ENCODE assay signal across 15 cellular contexts in genomic region chr19:37920591-37921450, GRCh38. TPM values are rescaled to one million over a fixed set of nuclear protein-coding genes. Genes with fewer than 3 reads are reported as not detected.
A peak's percentile ranks its signal among the peaks of the same experiment; 100 is the strongest.
DNase-seq lines count a peak whose midpoint lies in the region; ATAC-seq and TF ChIP-seq lines count a peak whose summit lies in the region.
"Had no signal": no experiment of that assay in that cellular context is flagged by ENCODE, and none has a peak within 500 bp of the region (broad histone marks: within the 10 kb centered on the region; RNA-seq: fewer than 3 reads in every experiment).

No MANE protein-coding gene starts in this region.

- H3K9me3 Mint-ChIP-seq in activated naive CD8-positive, alpha-beta T cell treated with anti-CD3 and anti-CD28 coated beads for 36 hours: no peaks in the 10 kb centered on the region
- H3K9me3 Mint-ChIP-seq in naive thymus-derived CD8-positive, alpha-beta T cell: no peaks in the 10 kb centered on the region
- H3K9me3 Mint-ChIP-seq in activated T-cell treated with anti-CD3 and anti-CD28 coated beads, Interleukin-2, amount 50 U/mL, for 4 hours: no peaks in the 10 kb centered on the region
- H3K9me3 Mint-ChIP-seq in CD4-positive, alpha-beta memory T cell: peaks cover 0 to 2% (median 0%) of the 10 kb centered on the region in 8 donors

- peaks cover 53% of the 10 kb centered on the region for H3K4me1 ChIP-seq in BLaER1
- H3K4me1 ChIP-seq in CD4-positive, alpha-beta memory T cell (ENCODE audit: insufficient read depth, low read length): no peaks in the 10 kb centered on the region

- POLR2A ChIA-PET in naive thymus-derived CD8-positive, alpha-beta T cell (lab: Charles Lee): no interaction called here
- POLR2A ChIA-PET in CD4-positive, alpha-beta memory T cell (lab: Charles Lee; ENCODE audit: partially characterized antibody): no interaction called here

- peak overlapping the region; percentile 73 for H3K4me2 ChIP-seq in BLaER1

- peak overlapping the region; percentile 38 for H3K9ac ChIP-seq in BLaER1
- H3K9ac ChIP-seq: GM23248 had no signal

- no peak for ATAC-seq in naive thymus-derived CD8-positive, alpha-beta T cell
- ATAC-seq in HG03045 (IDR thresholded peaks at IDR 0.05; ENCODE audit: unreplicated experiment) (no peak), HG02885 (IDR thresholded peaks at IDR 0.05; ENCODE audit: poor library complexity, unreplicated experiment) (no peak)
- no peak for ATAC-seq in activated T-cell treated with anti-CD3 and anti-CD28 coated beads, Interleukin-2, amount 50 U/mL, for 4 hours
- ATAC-seq: activated CD4-positive, alpha-beta T cell treated with anti-CD3 and anti-CD28 coated beads for 36 hours had no signal

- peak overlapping the region; percentile 57 for H3K27ac ChIP-seq in BLaER1
- no peak overlapping the region for H3K27ac ChIP-seq in CD4-positive, alpha-beta memory T cell (ENCODE audit: low read depth, low read length)
- H3K27ac ChIP-seq: GM23248 had no signal

- H3K36me3 Mint-ChIP-seq in activated naive CD8-positive, alpha-beta T cell treated with anti-CD3 and anti-CD28 coated beads for 36 hours: peaks cover 10% of the 10 kb centered on the region
- peaks cover 0 to 36% (median 19%) of the 10 kb centered on the region in 3 donors for H3K36me3 Mint-ChIP-seq in naive thymus-derived CD8-positive, alpha-beta T cell
- peaks cover 16% of the 10 kb centered on the region for H3K36me3 Mint-ChIP-seq in activated T-cell treated with anti-CD3 and anti-CD28 coated beads, Interleukin-2, amount 50 U/mL, for 4 hours (ENCODE audit: insufficient read depth)
- H3K36me3 Mint-ChIP-seq in CD4-positive, alpha-beta memory T cell: peaks cover 24 to 28% of the 10 kb centered on the region in 2 donors

- peak overlapping the region; percentile 9 for H3K27ac Mint-ChIP-seq in activated naive CD8-positive, alpha-beta T cell treated with anti-CD3 and anti-CD28 coated beads for 36 hours
- peak overlapping the region in 6 of 10 donors; percentile 12 to 85 (median 58) for H3K27ac Mint-ChIP-seq in naive thymus-derived CD8-positive, alpha-beta T cell
- peak overlapping the region in 1 of 7 donors; percentile 31 for H3K27ac Mint-ChIP-seq in CD4-positive, alpha-beta memory T cell

- H3K36me3 ChIP-seq in BLaER1: peaks cover 29% of the 10 kb centered on the region; the same call in 1 of the 2 replicates
- no peaks in the 10 kb centered on the region for H3K36me3 ChIP-seq in CD4-positive, alpha-beta memory T cell (ENCODE audit: insufficient read depth, low read length)

- CTCF ChIA-PET in CD4-positive, alpha-beta memory T cell (lab: Charles Lee; ENCODE audit: partially characterized antibody): interaction anchor here (1.1 kb wide), 1 partner anchor 19 kb away, joined by 3 read pairs; no protein-coding TSS in a partner anchor

- no peak overlapping the region for H3K4me3 Mint-ChIP-seq in activated naive CD8-positive, alpha-beta T cell treated with anti-CD3 and anti-CD28 coated beads for 36 hours
- peak overlapping the region in 4 of 10 donors; percentile 18 to 58 (median 44) for H3K4me3 Mint-ChIP-seq in naive thymus-derived CD8-positive, alpha-beta T cell
- H3K4me3 Mint-ChIP-seq in activated T-cell treated with anti-CD3 and anti-CD28 coated beads, Interleukin-2, amount 50 U/mL, for 4 hours: no peak overlapping the region
- no peak overlapping the region for H3K4me3 Mint-ChIP-seq in CD4-positive, alpha-beta memory T cell
- H3K4me3 Mint-ChIP-seq: activated CD4-positive, alpha-beta T cell treated with anti-CD3 and anti-CD28 coated beads for 36 hours had no signal

- peaks cover 14% of the 10 kb centered on the region for H3K4me1 Mint-ChIP-seq in activated naive CD8-positive, alpha-beta T cell treated with anti-CD3 and anti-CD28 coated beads for 36 hours
- peaks cover 17 to 62% (median 35%) of the 10 kb centered on the region in 4 donors for H3K4me1 Mint-ChIP-seq in naive thymus-derived CD8-positive, alpha-beta T cell
- peaks cover 17% of the 10 kb centered on the region for H3K4me1 Mint-ChIP-seq in activated T-cell treated with anti-CD3 and anti-CD28 coated beads, Interleukin-2, amount 50 U/mL, for 4 hours (ENCODE audit: low read depth)
- H3K4me1 Mint-ChIP-seq in CD4-positive, alpha-beta memory T cell: peaks cover 6 to 23% (median 13%) of the 10 kb centered on the region in 4 donors

- DNase-seq in activated naive CD8-positive, alpha-beta T cell treated with anti-CD3 and anti-CD28 coated beads for 36 hours: no peak
- no peak for DNase-seq in naive thymus-derived CD8-positive, alpha-beta T cell
- no peak for DNase-seq in activated T-cell treated with anti-CD3 and anti-CD28 coated beads, Interleukin-2, amount 50 U/mL, for 4 hours
- DNase-seq in CD4-positive, alpha-beta memory T cell: no peak
- DNase-seq: activated CD4-positive, alpha-beta T cell treated with anti-CD3 and anti-CD28 coated beads for 36 hours; activated T-cell treated with anti-CD3 and anti-CD28 coated beads, Interleukin-2, amount 50 U/mL, for 1 hour; GM23248; mesendoderm; OCI-M1 had no signal

- H3K27me3 ChIP-seq in BLaER1: no peaks in the 10 kb centered on the region
- no peaks in the 10 kb centered on the region for H3K27me3 ChIP-seq in CD4-positive, alpha-beta memory T cell (ENCODE audit: insufficient read depth, low read length)

- H3K9me3 ChIP-seq in BLaER1: no peaks in the 10 kb centered on the region
- no peaks in the 10 kb centered on the region for H3K9me3 ChIP-seq in CD4-positive, alpha-beta memory T cell (ENCODE audit: control insufficient read depth in 1 of 2, low read length in 2 of 2)

- no peak for TF ChIP-seq CTCF in GM12875 (IDR thresholded peaks at IDR 0.05; ENCODE audit: borderline replicate concordance, insufficient read depth, low read depth, low read length)

- intact Hi-C loops in CD4-positive, alpha-beta memory T cell (cut with micrococcal nuclease): no loop called here

- H3K4me3 ChIP-seq in BLaER1 (peak overlapping the region; percentile 31; the same call in 1 of the 2 replicates), GM12875 (ENCODE audit: low read depth, low read length) (peak overlapping the region; percentile 28)
- H3K4me3 ChIP-seq in CD4-positive, alpha-beta memory T cell (ENCODE audit: low read length in 2 of 2): no peak overlapping the region
- H3K4me3 ChIP-seq: GM23248 had no signal

- H4K20me1 ChIP-seq in BLaER1: peaks cover 9% of the 10 kb centered on the region; the same call in 1 of the 2 replicates

- no peaks in the 10 kb centered on the region for H3K27me3 Mint-ChIP-seq in activated naive CD8-positive, alpha-beta T cell treated with anti-CD3 and anti-CD28 coated beads for 36 hours
- H3K27me3 Mint-ChIP-seq in naive thymus-derived CD8-positive, alpha-beta T cell: no peaks in the 10 kb centered on the region
- no peaks in the 10 kb centered on the region for H3K27me3 Mint-ChIP-seq in activated T-cell treated with anti-CD3 and anti-CD28 coated beads, Interleukin-2, amount 50 U/mL, for 4 hours (ENCODE audit: low read depth)
- H3K27me3 Mint-ChIP-seq in CD4-positive, alpha-beta memory T cell: no peaks in the 10 kb centered on the region
- H3K27me3 Mint-ChIP-seq: activated CD4-positive, alpha-beta T cell treated with anti-CD3 and anti-CD28 coated beads for 36 hours had no signal

RNA-seq across cellular contexts. Expression of gene SIPA1L3, which starts 13.8 kb away (rescaled TPM):
- 1 to 10 TPM; 9.1 to 9.7 TPM for total RNA-seq in activated naive CD8-positive, alpha-beta T cell treated with anti-CD3 and anti-CD28 coated beads for 36 hours
- total RNA-seq in naive thymus-derived CD8-positive, alpha-beta T cell: 10 to 100 TPM; 32.6 to 34.5 TPM
- polyA plus RNA-seq in naive thymus-derived CD8-positive, alpha-beta T cell: 1 to 10 TPM in 2 of 3 donors, under 1 TPM in 1; 0.66 to 1.6 (median 1.6) TPM
- total RNA-seq in activated T-cell treated with anti-CD3 and anti-CD28 coated beads, Interleukin-2, amount 50 U/mL, for 4 hours: 10 to 100 TPM; 13.8 to 15.9 (median 15.7) TPM
- total RNA-seq in CD4-positive, alpha-beta memory T cell: 10 to 100 TPM; 31.8 to 35.0 TPM
- 1 to 10 TPM in 1 of 2 donors, under 1 TPM in 1; 0.39 to 3.8 TPM for polyA plus RNA-seq in CD4-positive, alpha-beta memory T cell

RNA-seq across cellular contexts. Expression of gene WDR87, which starts 14.4 kb away (rescaled TPM):
- not detected for total RNA-seq in activated naive CD8-positive, alpha-beta T cell treated with anti-CD3 and anti-CD28 coated beads for 36 hours
- not detected for total RNA-seq in naive thymus-derived CD8-positive, alpha-beta T cell
- polyA plus RNA-seq in naive thymus-derived CD8-positive, alpha-beta T cell: not detected
- total RNA-seq in activated T-cell treated with anti-CD3 and anti-CD28 coated beads, Interleukin-2, amount 50 U/mL, for 4 hours: not detected
- not detected for total RNA-seq in CD4-positive, alpha-beta memory T cell
- polyA plus RNA-seq in CD4-positive, alpha-beta memory T cell: not detected
- total RNA-seq: activated CD4-positive, alpha-beta T cell treated with anti-CD3 and anti-CD28 coated beads for 36 hours; GM23248; LHCN-M2; urinary bladder had no signal
- polyA plus RNA-seq: GM23248, urinary bladder had no signal

Comparison
In these comparisons a context has a peak if more than half of its experiments do, and no peak if none do; other contexts are left out.
1. H3K4me3 ChIP-seq: peak in BLaER1 (single experiment) and GM12875 (single experiment); none in CD4-positive, alpha-beta memory T cell (0 of 2).